26 cellular contexts compared by ENCODE assay signal in the genomic region with DNA sequence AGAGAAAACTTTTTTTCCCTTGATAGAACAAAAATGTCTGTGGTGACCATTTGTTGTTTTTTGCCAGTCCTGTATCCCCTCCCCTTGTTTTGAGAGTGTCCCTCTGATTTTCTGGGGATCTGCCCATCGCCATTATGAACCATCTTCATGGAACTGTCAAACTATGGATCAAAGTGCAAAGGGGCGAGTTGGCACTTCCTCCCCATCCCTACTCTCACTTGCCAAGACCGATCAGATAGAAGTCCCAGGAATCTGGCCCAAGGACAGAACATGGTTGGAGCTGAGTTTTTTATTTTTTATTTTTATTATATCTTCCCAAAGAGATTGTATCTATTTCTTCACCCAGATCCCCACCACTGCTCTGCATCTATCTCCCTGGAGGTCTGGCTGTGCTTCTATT.
"Had no signal": no experiment of that assay in that cellular context is flagged by ENCODE, and none has a peak within 500 bp of the region (broad histone marks: within the 10 kb centered on the region; RNA-seq: fewer than 3 reads in every experiment).

No MANE protein-coding gene starts in this region.

- DNase-seq: dermis blood vessel endothelial cell; effector memory CD4-positive, alpha-beta T cell; erythroblast; gastrocnemius medialis; head of caudate nucleus; kidney; left lung; mammary epithelial cell; mesendoderm; midbrain; naive thymus-derived CD4-positive, alpha-beta T cell; occipital lobe; ovary; posterior cingulate gyrus; psoas muscle; small intestine; stimulated activated CD4-positive, alpha-beta T cell treated with anti-CD3 and anti-CD28 coated beads, Interleukin-15, amount 100 ng/mL, for 24 hours; stimulated activated CD4-positive, alpha-beta T cell treated with anti-CD3 and anti-CD28 coated beads, Interleukin-4, amount 100 ng/mL, for 1 hour; stimulated activated CD8-positive, alpha-beta memory T cell treated with anti-CD3 and anti-CD28 coated beads, Interleukin-4, amount 100 ng/mL, for 48 hours; stimulated activated naive CD4-positive, alpha-beta T cell treated with Interleukin-2 at 50 U/mL for 16 hours; stomach; tibial artery had no signal

- ATAC-seq: gastrocnemius medialis; left lung; naive thymus-derived CD4-positive, alpha-beta T cell; psoas muscle had no signal

- H3K4me1 ChIP-seq: gastrocnemius medialis, left lung, psoas muscle, right lobe of liver, stomach had no signal

- H3K9me3 ChIP-seq: gastrocnemius medialis, ovary, psoas muscle, tibial artery had no signal

- H3K4me3 Mint-ChIP-seq: naive thymus-derived CD4-positive, alpha-beta T cell; nephron; type B pancreatic cell had no signal

- H3K9me3 Mint-ChIP-seq: nephron, type B pancreatic cell had no signal

- H3K36me3 ChIP-seq: gastrocnemius medialis, left lung, ovary, right lobe of liver, stomach, tibial artery had no signal

- H3K27ac ChIP-seq: coronary artery, gastrocnemius medialis, left lung, ovary, psoas muscle, right lobe of liver, stomach, tibial artery had no signal

- H3K4me3 ChIP-seq: coronary artery, gastrocnemius medialis, left lung, ovary, psoas muscle, right lobe of liver, stomach, tibial artery had no signal

- H3K4me1 Mint-ChIP-seq: naive thymus-derived CD4-positive, alpha-beta T cell; nephron had no signal

- H3K27ac Mint-ChIP-seq: naive thymus-derived CD4-positive, alpha-beta T cell; nephron; type B pancreatic cell had no signal

- H3K27me3 ChIP-seq: gastrocnemius medialis, left lung, ovary, right lobe of liver, stomach, tibial artery had no signal

- H3K27me3 Mint-ChIP-seq: type B pancreatic cell had no signal

- H3K36me3 Mint-ChIP-seq: naive thymus-derived CD4-positive, alpha-beta T cell had no signal
